Comparison of ENCODE assay signal across 15 cellular contexts in the genomic region with DNA sequence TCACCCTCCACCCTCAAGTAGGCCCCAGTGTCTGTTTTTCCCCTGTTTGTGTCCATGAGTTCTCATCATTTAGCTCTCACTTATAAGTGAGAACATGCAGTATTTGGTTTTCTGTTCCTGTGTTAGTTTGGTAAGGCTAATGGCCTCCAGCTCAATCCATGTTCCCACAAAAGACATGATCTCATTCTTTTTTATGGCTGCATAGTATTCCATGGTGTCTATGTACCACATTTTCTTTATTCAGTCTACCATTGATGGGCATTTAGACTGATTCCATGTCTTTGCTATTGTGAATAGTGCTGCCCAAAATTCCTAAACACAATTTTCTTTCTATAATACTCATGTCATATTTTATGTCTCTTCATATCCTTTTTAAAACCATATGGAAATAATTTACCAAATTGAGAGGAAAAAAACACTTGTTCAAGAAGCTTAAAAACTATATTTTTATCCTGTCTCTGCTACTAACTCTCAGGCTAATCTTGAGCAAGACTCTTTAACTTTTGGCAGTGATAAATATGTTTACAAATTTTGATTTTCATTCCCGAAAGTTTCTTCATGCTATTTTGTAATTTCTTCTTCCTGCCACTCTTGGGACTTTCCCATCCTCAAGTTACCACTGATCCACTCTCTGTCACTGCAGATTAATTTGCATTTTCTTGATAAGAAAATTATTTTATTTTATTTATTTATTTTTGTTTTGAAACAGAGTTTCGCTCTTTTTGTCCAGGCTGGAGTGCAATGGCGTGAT. TPM values are rescaled to one million over a fixed set of nuclear protein-coding genes. Genes with fewer than 3 reads are reported as not detected.
DNase-seq lines count a peak whose midpoint lies in the region; ATAC-seq, FAIRE-seq and TF ChIP-seq lines count a peak whose summit lies in the region.
"Had no signal": no experiment of that assay in that cellular context is flagged by ENCODE, and none has a peak within 500 bp of the region (broad histone marks: within the 10 kb centered on the region; RNA-seq: fewer than 3 reads in every experiment).

No MANE protein-coding gene starts in this region.

- H3K27me3 ChIP-seq in HL-60 (ENCODE audit: insufficient read depth, poor library complexity, severe bottlenecking) (no peaks in the 10 kb centered on the region), esophagus squamous epithelium (no peaks in the 10 kb centered on the region), mesenchymal stem cell (ENCODE audit: control insufficient read depth in 1 of 2, insufficient read depth in 1 of 2, low read length in 2 of 2) (no peaks in the 10 kb centered on the region)
- H3K27me3 ChIP-seq: breast epithelium, SJCRH30 had no signal

- no peak overlapping the region for H2BK120ac ChIP-seq in mesenchymal stem cell (ENCODE audit: low read depth, low read length)

- no peak overlapping the region for H2BK5ac ChIP-seq in mesenchymal stem cell (ENCODE audit: low read depth, low read length, poor library complexity, severe bottlenecking)

- H3K14ac ChIP-seq in mesenchymal stem cell (ENCODE audit: low read length in 2 of 2), result no peak overlapping the region

- no peak overlapping the region for H2AK5ac ChIP-seq in mesenchymal stem cell (ENCODE audit: low read length, severe bottlenecking)

- H2BK15ac ChIP-seq in mesenchymal stem cell (ENCODE audit: low read depth, poor library complexity, severe bottlenecking), result no peak overlapping the region

- no peak for TF ChIP-seq CTCF in AG09319 (IDR thresholded peaks at IDR 0.05; ENCODE audit: low read depth, low read length)
- no peak for TF ChIP-seq CTCF in HL-60 (IDR thresholded peaks at IDR 0.05; ENCODE audit: insufficient read depth, low read length)
- no peak for TF ChIP-seq CTCF in esophagus squamous epithelium (IDR thresholded peaks at IDR 0.05)

- H3K23ac ChIP-seq in mesenchymal stem cell (ENCODE audit: low read length in 2 of 2), result no peak overlapping the region

- no peak for FAIRE-seq in GM19239 (lab: Jason Lieb, UNC)

- ATAC-seq in GM19035 (IDR thresholded peaks at IDR 0.05; ENCODE audit: unreplicated experiment) (no peak), GM19467 (IDR thresholded peaks at IDR 0.05; ENCODE audit: unreplicated experiment) (no peak)
- ATAC-seq: GM23338 had no signal

- no peak overlapping the region for H2BK12ac ChIP-seq in mesenchymal stem cell (ENCODE audit: low read length in 2 of 2)

- H3K79me1 ChIP-seq in mesenchymal stem cell (replicated peaks; ENCODE audit: low read length, poor library complexity, severe bottlenecking), result no peaks in the 10 kb centered on the region

- DNase-seq in AG09319 (ENCODE audit: extremely low read depth, low read depth) (peak; percentile 84), HL-60 (ENCODE audit: low read depth in 1 of 2, low spot score in 1 of 2) (no peak), esophagus squamous epithelium (lab: John Stamatoyannopoulos, UW) (no peak), mesenchymal stem cell (peak; percentile 23), GM19239 (ENCODE audit: insufficient read length, low spot score) (no peak), medulla oblongata (ENCODE audit: extremely low spot score) (no peak)
- DNase-seq: activated CD8-positive, alpha-beta memory T cell treated with anti-CD3 and anti-CD28 coated beads, Interleukin-2, amount 50 U/mL, for 48 hours; activated effector memory CD4-positive, alpha-beta T cell treated with anti-CD3 and anti-CD28 coated beads, Interleukin-2, amount 50 U/mL, for 16 hours; left ventricle myocardium superior; NCI-H748 treated with DMSO at 0.1 percent for 48 hours had no signal

- WGBS in esophagus squamous epithelium, 2 donors, result 70 to 71% methylated on average over 3 of the region's 3 CpGs
- WGBS in mesenchymal stem cell, result 100% methylated on average over 2 of the region's 3 CpGs

- no peak overlapping the region for H4K91ac ChIP-seq in mesenchymal stem cell (ENCODE audit: low read length)

- no peak overlapping the region for H2AFZ ChIP-seq in mesenchymal stem cell (ENCODE audit: low read depth, low read length)
- H2AFZ ChIP-seq: GM23338 had no signal

- no peak for TF ChIP-seq POLR2A in esophagus squamous epithelium (IDR thresholded peaks at IDR 0.05)

- no peaks in the 10 kb centered on the region for H3K36me3 ChIP-seq in esophagus squamous epithelium
- H3K36me3 ChIP-seq in mesenchymal stem cell (ENCODE audit: control insufficient read depth in 1 of 2, insufficient read depth in 2 of 2, low read depth in 1 of 2, low read length in 2 of 2), result no peaks in the 10 kb centered on the region
- H3K36me3 ChIP-seq: breast epithelium, SJCRH30 had no signal

- H3K4me2 ChIP-seq in mesenchymal stem cell (ENCODE audit: low read length, poor library complexity, severe bottlenecking), result no peak overlapping the region
- H3K4me2 ChIP-seq: GM23338 had no signal

- H3K9me3 ChIP-seq in esophagus squamous epithelium (no peaks in the 10 kb centered on the region), mesenchymal stem cell (ENCODE audit: control insufficient read depth, low read length) (no peaks in the 10 kb centered on the region)
- H3K9me3 ChIP-seq: breast epithelium, SJCRH30 had no signal

- no peak overlapping the region for H3K18ac ChIP-seq in mesenchymal stem cell (ENCODE audit: low read depth in 1 of 2, low read length in 2 of 2)

- no peak overlapping the region for H3K4ac ChIP-seq in mesenchymal stem cell (ENCODE audit: low read depth in 1 of 2, low read length in 2 of 2)

- intact Hi-C loops in esophagus squamous epithelium (cut with DNase I), result no loop called here

- H3K4me1 ChIP-seq in esophagus squamous epithelium, result no peaks in the 10 kb centered on the region
- no peaks in the 10 kb centered on the region for H3K4me1 ChIP-seq in mesenchymal stem cell (ENCODE audit: control insufficient read depth, insufficient read depth, low read depth, low read length)
- H3K4me1 ChIP-seq: breast epithelium had no signal

- peak overlapping the region; percentile 53 for H3K27ac ChIP-seq in HL-60 (replicated peaks)
- H3K27ac ChIP-seq in esophagus squamous epithelium, result peak overlapping the region in 3 of 4 donors; percentile 43 to 74 (median 63)
- H3K27ac ChIP-seq in mesenchymal stem cell (ENCODE audit: low read length, poor library complexity, severe bottlenecking), result no peak overlapping the region
- H3K27ac ChIP-seq: SJCRH30 had no signal

- H4K8ac ChIP-seq in mesenchymal stem cell (ENCODE audit: low read length), result no peak overlapping the region

- H3K4me3 ChIP-seq in HL-60 (replicated peaks; ENCODE audit: insufficient read depth, low read length) (no peak overlapping the region), esophagus squamous epithelium (no peak overlapping the region), mesenchymal stem cell (ENCODE audit: insufficient read depth in 1 of 2, low read depth in 1 of 2, low read length in 2 of 2) (no peak overlapping the region)
- H3K4me3 ChIP-seq: breast epithelium, GM23338, SJCRH30 had no signal

- H3K9ac ChIP-seq in mesenchymal stem cell (ENCODE audit: low read length), result peak overlapping the region; percentile 67

RNA-seq across cellular contexts. Expression of gene OSBPL8, which starts 28.0 kb away (rescaled TPM):
- total RNA-seq in esophagus squamous epithelium, result 10 to 100 TPM; 30.3 to 60.8 (median 43.0) TPM
- 38.2 TPM for polyA plus RNA-seq in mesenchymal stem cell (2013, experiment 1 of 2)
- 37.6 TPM for polyA plus RNA-seq in mesenchymal stem cell (2013, experiment 2 of 2)

Comparison
In these comparisons a context has a peak if more than half of its experiments do, and no peak if none do; other contexts are left out.
1. DNase-seq: peak in AG09319 (single experiment) and mesenchymal stem cell (single experiment); none in HL-60 (0 of 2), esophagus squamous epithelium (single experiment), GM19239 (single experiment) and medulla oblongata (single experiment).